In genomic region chr1:44817771-44818495, GRCh38 we compare ENCODE assay signal across 13 cellular contexts. TPM values are rescaled to one million over a fixed set of nuclear protein-coding genes. Genes with fewer than 3 reads are reported as not detected.
DNase-seq lines count a peak whose midpoint lies in the region; ATAC-seq, FAIRE-seq and TF ChIP-seq lines count a peak whose summit lies in the region.
"Had no signal": no experiment of that assay in that cellular context is flagged by ENCODE, and none has a peak within 500 bp of the region (broad histone marks: within the 10 kb centered on the region; RNA-seq: fewer than 3 reads in every experiment).

No MANE protein-coding gene starts in this region.

- H3K4me1 Mint-ChIP-seq in activated CD8-positive, alpha-beta memory T cell treated with anti-CD3 and anti-CD28 coated beads, Interleukin-2, amount 10 ng/mL, durations not matched to agents 7 days and 5 days, result peaks cover 49% of the 10 kb centered on the region
- H3K4me1 Mint-ChIP-seq in WTC11, result peaks cover 25% of the 10 kb centered on the region
- H3K4me1 Mint-ChIP-seq in immature natural killer cell, result peaks cover 51 to 65% of the 10 kb centered on the region in 2 donors
- peaks cover 65% of the 10 kb centered on the region for H3K4me1 Mint-ChIP-seq in stimulated activated effector memory CD8-positive, alpha-beta T cell treated with anti-CD3 and anti-CD28 coated beads, Interleukin-12 subunit alpha, Interleukin-12 subunit beta, amount 100 ng/mL, for 72 hours

- H3K27ac Mint-ChIP-seq in activated CD8-positive, alpha-beta memory T cell treated with anti-CD3 and anti-CD28 coated beads, Interleukin-2, amount 10 ng/mL, durations not matched to agents 7 days and 5 days, result peak overlapping the region; percentile 11
- H3K27ac Mint-ChIP-seq in WTC11 (peak overlapping the region; percentile 63), immature natural killer cell (peak overlapping the region; percentile 58 to 100 (median 80))
- peak overlapping the region; percentile 100 for H3K27ac Mint-ChIP-seq in stimulated activated effector memory CD8-positive, alpha-beta T cell treated with anti-CD3 and anti-CD28 coated beads, Interleukin-12 subunit alpha, Interleukin-12 subunit beta, amount 100 ng/mL, for 72 hours

- DNase-seq in activated CD8-positive, alpha-beta memory T cell treated with anti-CD3 and anti-CD28 coated beads, Interleukin-2, amount 10 ng/mL, durations not matched to agents 7 days and 5 days, result no peak
- no peak for DNase-seq in activated CD8-positive, alpha-beta memory T cell treated with anti-CD3 and anti-CD28 coated beads for 24 hours
- DNase-seq in WTC11 (ENCODE audit: low spot score) (no peak), immature natural killer cell (no peak), C1 segment of cervical spinal cord (lab: John Stamatoyannopoulos, UW) (no peak), urothelium cell line (ENCODE audit: low spot score) (no peak), activated gamma-delta T cell treated with Interleukin-2 at 50 U/mL for 16 hours (no peak)
- no peak for DNase-seq in stimulated activated effector memory CD8-positive, alpha-beta T cell treated with anti-CD3 and anti-CD28 coated beads, Interleukin-12 subunit alpha, Interleukin-12 subunit beta, amount 100 ng/mL, for 72 hours (ENCODE audit: low spot score in 2 of 2)
- DNase-seq: ACHN; activated CD4-positive, alpha-beta T cell treated with anti-CD3 and anti-CD28 coated beads, Interleukin-2, amount 50 U/mL, for 48 hours; brain microvascular endothelial cell; NCI-H526 treated with DMSO at 0.1 percent for 48 hours; stimulated activated naive CD4-positive, alpha-beta T cell treated with Interleukin-2 at 50 U/mL for 16 hours had no signal

- no peaks in the 10 kb centered on the region for H3K27me3 Mint-ChIP-seq in activated CD8-positive, alpha-beta memory T cell treated with anti-CD3 and anti-CD28 coated beads, Interleukin-2, amount 10 ng/mL, durations not matched to agents 7 days and 5 days
- no peaks in the 10 kb centered on the region for H3K27me3 Mint-ChIP-seq in WTC11 (ENCODE audit: low read depth)
- H3K27me3 Mint-ChIP-seq in immature natural killer cell (ENCODE audit: low read depth in 3 of 3), result peaks cover 4 to 16% (median 11%) of the 10 kb centered on the region in 3 donors

- TF ChIP-seq CTCF in WTC11 (IDR thresholded peaks at IDR 0.05), result no peak

- no peaks in the 10 kb centered on the region for H3K9me3 Mint-ChIP-seq in activated CD8-positive, alpha-beta memory T cell treated with anti-CD3 and anti-CD28 coated beads, Interleukin-2, amount 10 ng/mL, durations not matched to agents 7 days and 5 days (ENCODE audit: low read depth)
- H3K9me3 Mint-ChIP-seq in WTC11 (no peaks in the 10 kb centered on the region), immature natural killer cell (no peaks in the 10 kb centered on the region)
- H3K9me3 Mint-ChIP-seq in stimulated activated effector memory CD8-positive, alpha-beta T cell treated with anti-CD3 and anti-CD28 coated beads, Interleukin-12 subunit alpha, Interleukin-12 subunit beta, amount 100 ng/mL, for 72 hours, result no peaks in the 10 kb centered on the region

- no peak for FAIRE-seq in urothelium cell line (lab: Jason Lieb, UNC)

- peaks cover 3% of the 10 kb centered on the region for H3K36me3 Mint-ChIP-seq in activated CD8-positive, alpha-beta memory T cell treated with anti-CD3 and anti-CD28 coated beads, Interleukin-2, amount 10 ng/mL, durations not matched to agents 7 days and 5 days
- H3K36me3 Mint-ChIP-seq in WTC11 (no peaks in the 10 kb centered on the region), immature natural killer cell (no peaks in the 10 kb centered on the region)
- peaks cover 52% of the 10 kb centered on the region for H3K36me3 Mint-ChIP-seq in stimulated activated effector memory CD8-positive, alpha-beta T cell treated with anti-CD3 and anti-CD28 coated beads, Interleukin-12 subunit alpha, Interleukin-12 subunit beta, amount 100 ng/mL, for 72 hours

- no peak for ATAC-seq in activated CD8-positive, alpha-beta memory T cell treated with anti-CD3 and anti-CD28 coated beads, Interleukin-2, amount 10 ng/mL, durations not matched to agents 7 days and 5 days
- ATAC-seq in WTC11, result no peak
- no peak for ATAC-seq in stimulated activated effector memory CD8-positive, alpha-beta T cell treated with anti-CD3 and anti-CD28 coated beads, Interleukin-12 subunit alpha, Interleukin-12 subunit beta, amount 100 ng/mL, for 72 hours

- POLR2A ChIA-PET in WTC11 (lab: Charles Lee), result interaction anchor here (0.6 to 3.1 kb wide), 4 partner anchors 18 to 1081 kb away, joined by 5 to 22 read pairs (median 13); partner anchors contain the start of genes BEST4 and PLK3

- CTCF ChIA-PET in activated CD8-positive, alpha-beta memory T cell treated with anti-CD3 and anti-CD28 coated beads, Interleukin-2, amount 10 ng/mL, durations not matched to agents 7 days and 5 days (lab: Charles Lee), result interaction anchor here (1.1 to 6.3 kb wide), 8 partner anchors 10 to 86 kb away, joined by 3 to 62 read pairs (median 9); partner anchors contain the start of genes BEST4, BTBD19, DYNLT4 and PLK3
- CTCF ChIA-PET in WTC11 (lab: Charles Lee), result interaction anchor here (1.0 to 2.7 kb wide), 5 partner anchors 9 to 89 kb away, joined by 3 to 8 read pairs (median 3); partner anchors contain the start of gene PLK3

- H3K4me3 Mint-ChIP-seq in activated CD8-positive, alpha-beta memory T cell treated with anti-CD3 and anti-CD28 coated beads, Interleukin-2, amount 10 ng/mL, durations not matched to agents 7 days and 5 days, result peak overlapping the region; percentile 83
- 0 out of 2 replicates have a peak overlapping the region, but pooled peaks have one; percentile 31 for H3K4me3 Mint-ChIP-seq in WTC11
- H3K4me3 Mint-ChIP-seq in immature natural killer cell, result peak overlapping the region; percentile 50 to 97 (median 67)
- H3K4me3 Mint-ChIP-seq in stimulated activated effector memory CD8-positive, alpha-beta T cell treated with anti-CD3 and anti-CD28 coated beads, Interleukin-12 subunit alpha, Interleukin-12 subunit beta, amount 100 ng/mL, for 72 hours, result peak overlapping the region; percentile 88

TF ChIP-seq in WTC11, 78 proteins besides CTCF, POLR2A, EP300 and RAD21:
- TF ChIP-seq, protein P1, sequence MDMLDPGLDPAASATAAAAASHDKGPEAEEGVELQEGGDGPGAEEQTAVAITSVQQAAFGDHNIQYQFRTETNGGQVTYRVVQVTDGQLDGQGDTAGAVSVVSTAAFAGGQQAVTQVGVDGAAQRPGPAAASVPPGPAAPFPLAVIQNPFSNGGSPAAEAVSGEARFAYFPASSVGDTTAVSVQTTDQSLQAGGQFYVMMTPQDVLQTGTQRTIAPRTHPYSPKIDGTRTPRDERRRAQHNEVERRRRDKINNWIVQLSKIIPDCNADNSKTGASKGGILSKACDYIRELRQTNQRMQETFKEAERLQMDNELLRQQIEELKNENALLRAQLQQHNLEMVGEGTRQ (CRISPR knock-in tag; IDR thresholded peaks at IDR 0.05), result no peak
- TF ChIP-seq OVOL2 (CRISPR knock-in tag; IDR thresholded peaks at IDR 0.05; ENCODE audit: borderline replicate concordance), result no peak
- TF ChIP-seq, protein P2, sequence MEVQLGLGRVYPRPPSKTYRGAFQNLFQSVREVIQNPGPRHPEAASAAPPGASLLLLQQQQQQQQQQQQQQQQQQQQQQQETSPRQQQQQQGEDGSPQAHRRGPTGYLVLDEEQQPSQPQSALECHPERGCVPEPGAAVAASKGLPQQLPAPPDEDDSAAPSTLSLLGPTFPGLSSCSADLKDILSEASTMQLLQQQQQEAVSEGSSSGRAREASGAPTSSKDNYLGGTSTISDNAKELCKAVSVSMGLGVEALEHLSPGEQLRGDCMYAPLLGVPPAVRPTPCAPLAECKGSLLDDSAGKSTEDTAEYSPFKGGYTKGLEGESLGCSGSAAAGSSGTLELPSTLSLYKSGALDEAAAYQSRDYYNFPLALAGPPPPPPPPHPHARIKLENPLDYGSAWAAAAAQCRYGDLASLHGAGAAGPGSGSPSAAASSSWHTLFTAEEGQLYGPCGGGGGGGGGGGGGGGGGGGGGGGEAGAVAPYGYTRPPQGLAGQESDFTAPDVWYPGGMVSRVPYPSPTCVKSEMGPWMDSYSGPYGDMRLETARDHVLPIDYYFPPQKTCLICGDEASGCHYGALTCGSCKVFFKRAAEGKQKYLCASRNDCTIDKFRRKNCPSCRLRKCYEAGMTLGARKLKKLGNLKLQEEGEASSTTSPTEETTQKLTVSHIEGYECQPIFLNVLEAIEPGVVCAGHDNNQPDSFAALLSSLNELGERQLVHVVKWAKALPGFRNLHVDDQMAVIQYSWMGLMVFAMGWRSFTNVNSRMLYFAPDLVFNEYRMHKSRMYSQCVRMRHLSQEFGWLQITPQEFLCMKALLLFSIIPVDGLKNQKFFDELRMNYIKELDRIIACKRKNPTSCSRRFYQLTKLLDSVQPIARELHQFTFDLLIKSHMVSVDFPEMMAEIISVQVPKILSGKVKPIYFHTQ (CRISPR knock-in tag; IDR thresholded peaks at IDR 0.05), result no peak

RNA-seq across cellular contexts. Expression of gene BTBD19, which starts 9.6 kb away (rescaled TPM):
- total RNA-seq in activated CD8-positive, alpha-beta memory T cell treated with anti-CD3 and anti-CD28 coated beads, Interleukin-2, amount 10 ng/mL, durations not matched to agents 7 days and 5 days, result 1 to 10 TPM; 3.7 to 4.5 TPM
- 1.7 to 2.0 TPM (median 1.8 TPM) in 3 replicates for total RNA-seq in WTC11 (2021)
- polyA plus RNA-seq in immature natural killer cell, result under 1 TPM in 1 of 3 donors, not detected in 2; 0.38 TPM

RNA-seq across cellular contexts. Expression of gene DYNLT4, which starts 10.8 kb away (rescaled TPM):
- 1 to 10 TPM in 1 of 2 experiments, under 1 TPM in 1; 0.40 to 1.3 TPM for total RNA-seq in activated CD8-positive, alpha-beta memory T cell treated with anti-CD3 and anti-CD28 coated beads, Interleukin-2, amount 10 ng/mL, durations not matched to agents 7 days and 5 days
- 0.31 to 0.62 TPM (median 0.57 TPM) in 3 replicates for total RNA-seq in WTC11 (2021)
- polyA plus RNA-seq in immature natural killer cell, result not detected

RNA-seq across cellular contexts. Expression of gene PLK3, which starts 17.8 kb away (rescaled TPM):
- 10 to 100 TPM; 43.1 to 48.9 TPM for total RNA-seq in activated CD8-positive, alpha-beta memory T cell treated with anti-CD3 and anti-CD28 coated beads, Interleukin-2, amount 10 ng/mL, durations not matched to agents 7 days and 5 days
- 10.1 to 16.4 TPM (median 12.0 TPM) in 3 replicates for total RNA-seq in WTC11 (2021)
- polyA plus RNA-seq in immature natural killer cell, result 1 to 10 TPM; 2.1 to 5.0 (median 2.1) TPM

RNA-seq across cellular contexts. Expression of gene PTCH2, which starts 25.1 kb away (rescaled TPM):
- total RNA-seq in activated CD8-positive, alpha-beta memory T cell treated with anti-CD3 and anti-CD28 coated beads, Interleukin-2, amount 10 ng/mL, durations not matched to agents 7 days and 5 days, result 1 to 10 TPM in 1 of 2 experiments, under 1 TPM in 1; 0.82 to 3.6 TPM
- total RNA-seq in WTC11 (2021), result 0.71 to 1.1 TPM (median 0.96 TPM) in 3 replicates
- polyA plus RNA-seq in immature natural killer cell, result under 1 TPM in 1 of 3 donors, not detected in 2; 0.20 TPM

RNA-seq across cellular contexts. Expression of gene BEST4, which starts 30.0 kb away (rescaled TPM):
- under 1 TPM; 0.73 to 0.79 TPM for total RNA-seq in activated CD8-positive, alpha-beta memory T cell treated with anti-CD3 and anti-CD28 coated beads, Interleukin-2, amount 10 ng/mL, durations not matched to agents 7 days and 5 days
- total RNA-seq in WTC11 (2021), result 1.6 to 1.7 TPM (median 1.6 TPM) in 3 replicates
- under 1 TPM in 1 of 3 donors, not detected in 2; 0.37 TPM for polyA plus RNA-seq in immature natural killer cell

Comparison
In these comparisons a context has a peak if more than half of its experiments do, and no peak if none do; other contexts are left out.
1. H3K27ac Mint-ChIP-seq: peak in every context shown above with its lines; median percentile 100 in stimulated activated effector memory CD8-positive, alpha-beta T cell treated with anti-CD3 and anti-CD28 coated beads, Interleukin-12 subunit alpha, Interleukin-12 subunit beta, amount 100 ng/mL, for 72 hours; 80 in immature natural killer cell; 63 in WTC11; 11 in activated CD8-positive, alpha-beta memory T cell treated with anti-CD3 and anti-CD28 coated beads, Interleukin-2, amount 10 ng/mL, durations not matched to agents 7 days and 5 days.
2. H3K4me3 Mint-ChIP-seq: peak in every context shown above with its lines; median percentile 88 in stimulated activated effector memory CD8-positive, alpha-beta T cell treated with anti-CD3 and anti-CD28 coated beads, Interleukin-12 subunit alpha, Interleukin-12 subunit beta, amount 100 ng/mL, for 72 hours; 83 in activated CD8-positive, alpha-beta memory T cell treated with anti-CD3 and anti-CD28 coated beads, Interleukin-2, amount 10 ng/mL, durations not matched to agents 7 days and 5 days; 67 in immature natural killer cell; 31 in WTC11.